In the genomic region with DNA sequence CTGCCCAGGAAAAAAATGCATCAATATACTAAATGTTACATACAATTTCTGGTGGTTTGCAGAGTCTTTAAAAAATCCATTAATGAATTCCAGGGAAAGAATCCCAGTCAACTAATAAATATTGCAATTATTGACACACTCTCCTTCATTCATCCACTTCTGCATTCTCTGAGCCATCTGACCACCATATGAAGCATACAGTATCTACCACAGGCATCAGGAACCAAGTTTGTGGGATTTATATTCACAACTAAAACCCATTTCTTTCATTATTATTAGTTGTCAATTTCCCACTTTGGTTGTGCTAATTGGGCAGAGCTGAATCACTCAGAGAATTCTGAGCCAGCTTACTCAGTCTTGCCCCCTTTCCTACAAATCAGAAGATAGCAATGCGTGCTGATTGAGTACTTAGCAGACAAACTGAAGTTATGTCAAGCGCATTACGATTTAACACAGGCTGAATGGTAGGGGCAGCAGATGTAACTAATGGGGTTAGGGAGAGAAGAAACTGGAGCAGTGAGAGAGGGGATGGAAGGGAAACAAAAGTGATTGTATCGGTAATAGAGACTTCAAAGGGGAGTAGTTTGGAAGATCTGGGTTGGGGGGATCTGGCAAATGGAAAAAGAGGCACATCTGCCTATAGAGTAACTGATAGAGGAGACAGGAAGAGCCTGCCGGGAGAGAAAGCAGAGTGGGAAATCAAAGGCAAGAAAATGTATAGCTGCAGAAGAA, we compare ENCODE assay signal across 22 cellular contexts. TPM values are rescaled to one million over a fixed set of nuclear protein-coding genes. Genes with fewer than 3 reads are reported as not detected.
DNase-seq lines count a peak whose midpoint lies in the region; ATAC-seq and TF ChIP-seq lines count a peak whose summit lies in the region.
"Had no signal": no experiment of that assay in that cellular context is flagged by ENCODE, and none has a peak within 500 bp of the region (broad histone marks: within the 10 kb centered on the region; RNA-seq: fewer than 3 reads in every experiment).

No MANE protein-coding gene starts in this region.

- H3K9me3 Mint-ChIP-seq in stimulated activated naive CD8-positive, alpha-beta T cell treated with anti-CD3 and anti-CD28 coated beads, Interleukin-15, Interleukin-2, amounts not matched to agents 100 ng/mL and 50 ng/mL, for 24 hours, result no peaks in the 10 kb centered on the region
- no peaks in the 10 kb centered on the region for H3K9me3 Mint-ChIP-seq in stimulated activated naive CD8-positive, alpha-beta T cell treated with anti-CD3 and anti-CD28 coated beads, Interleukin-15, amount 100 ng/mL, for 72 hours
- H3K9me3 Mint-ChIP-seq in endodermal cell, result no peaks in the 10 kb centered on the region
- no peaks in the 10 kb centered on the region for H3K9me3 Mint-ChIP-seq in neural progenitor cell
- H3K9me3 Mint-ChIP-seq: activated T-helper 17 cell treated with anti-CD3 and anti-CD28 coated beads, Interleukin-2, amount 50 U/mL, for 72 hours; CD4-positive, CD25-positive, alpha-beta regulatory T cell had no signal

- peaks cover 21% of the 10 kb centered on the region for H3K36me3 Mint-ChIP-seq in stimulated activated naive CD8-positive, alpha-beta T cell treated with anti-CD3 and anti-CD28 coated beads, Interleukin-15, Interleukin-2, amounts not matched to agents 100 ng/mL and 50 ng/mL, for 24 hours (ENCODE audit: low read depth)
- H3K36me3 Mint-ChIP-seq in endodermal cell (ENCODE audit: low read depth), result no peaks in the 10 kb centered on the region
- H3K36me3 Mint-ChIP-seq in neural progenitor cell, result peaks cover 9% of the 10 kb centered on the region
- H3K36me3 Mint-ChIP-seq: CD4-positive, CD25-positive, alpha-beta regulatory T cell had no signal

- H3K9ac ChIP-seq in endodermal cell (ENCODE audit: extremely low read depth, low read length, poor library complexity, severe bottlenecking) (no peak overlapping the region), neural progenitor cell (no peak overlapping the region)

- H3K36me3 ChIP-seq in endodermal cell (ENCODE audit: control insufficient read depth, insufficient read depth, low read length) (no peaks in the 10 kb centered on the region), neural progenitor cell (peaks cover 5% of the 10 kb centered on the region)

- WGBS in endodermal cell (ENCODE audit: insufficient coverage in 1 of 2, insufficient read length in 1 of 2), 2 experiments, result 41 to 71% methylated on average over 3 to 5 of the region's 5 CpGs

- peak overlapping the region; percentile 27 for H3K27ac Mint-ChIP-seq in stimulated activated naive CD8-positive, alpha-beta T cell treated with anti-CD3 and anti-CD28 coated beads, Interleukin-15, Interleukin-2, amounts not matched to agents 100 ng/mL and 50 ng/mL, for 24 hours
- peak overlapping the region in 1 of 2 donors; percentile 2 for H3K27ac Mint-ChIP-seq in stimulated activated naive CD8-positive, alpha-beta T cell treated with anti-CD3 and anti-CD28 coated beads, Interleukin-15, amount 100 ng/mL, for 72 hours
- H3K27ac Mint-ChIP-seq in endodermal cell (no peak overlapping the region), neural progenitor cell (peak overlapping the region; percentile 38)
- H3K27ac Mint-ChIP-seq: activated T-helper 17 cell treated with anti-CD3 and anti-CD28 coated beads, Interleukin-2, amount 50 U/mL, for 72 hours; CD4-positive, CD25-positive, alpha-beta regulatory T cell had no signal

- H3K4me3 ChIP-seq in endodermal cell (ENCODE audit: low read length) (no peak overlapping the region), neural progenitor cell (no peak overlapping the region)
- H3K4me3 ChIP-seq: hepatocyte, lung, MG63 had no signal

- H2AFZ ChIP-seq in neural progenitor cell (replicated peaks), result no peak overlapping the region
- H2AFZ ChIP-seq: hepatocyte had no signal

- no peak for DNase-seq in stimulated activated naive CD8-positive, alpha-beta T cell treated with anti-CD3 and anti-CD28 coated beads, Interleukin-15, amount 100 ng/mL, for 72 hours
- DNase-seq in endodermal cell (no peak), neural progenitor cell (ENCODE audit: low spot score) (peak; percentile 51)
- no peak for DNase-seq in stimulated activated CD4-positive, alpha-beta T cell treated with anti-CD3 and anti-CD28 coated beads, Interleukin-2, amount 100 ng/mL, for 48 hours
- DNase-seq in activated naive CD4-positive, alpha-beta T cell treated with Interleukin-2 at 50 U/mL for 16 hours, result no peak
- DNase-seq in activated CD8-positive, alpha-beta memory T cell treated with anti-CD3 and anti-CD28 coated beads, Interleukin-2, amount 50 U/mL, for 4 hours, result no peak
- DNase-seq: activated CD4-positive, alpha-beta T cell treated with anti-CD3 and anti-CD28 coated beads for 1 hour; CD4-positive, CD25-positive, alpha-beta regulatory T cell; cortex of kidney; foreskin fibroblast; GDM1; MG63; NCI-H2171; stimulated activated CD4-positive, alpha-beta T cell treated with anti-CD3 and anti-CD28 coated beads, Interleukin-4, amount 100 ng/mL, for 1 hour; T-helper 9 cell had no signal

- no peaks in the 10 kb centered on the region for H3K4me1 ChIP-seq in endodermal cell (ENCODE audit: control insufficient read depth, insufficient read depth, low read length)
- H3K4me1 ChIP-seq in neural progenitor cell, result peaks cover 59% of the 10 kb centered on the region

- H3K27me3 Mint-ChIP-seq in stimulated activated naive CD8-positive, alpha-beta T cell treated with anti-CD3 and anti-CD28 coated beads, Interleukin-15, Interleukin-2, amounts not matched to agents 100 ng/mL and 50 ng/mL, for 24 hours, result no peaks in the 10 kb centered on the region
- H3K27me3 Mint-ChIP-seq in stimulated activated naive CD8-positive, alpha-beta T cell treated with anti-CD3 and anti-CD28 coated beads, Interleukin-15, amount 100 ng/mL, for 72 hours, result peaks cover 10% of the 10 kb centered on the region
- peaks cover 56% of the 10 kb centered on the region for H3K27me3 Mint-ChIP-seq in endodermal cell (ENCODE audit: insufficient read depth)
- H3K27me3 Mint-ChIP-seq in neural progenitor cell (ENCODE audit: insufficient read depth, low read depth), result no peaks in the 10 kb centered on the region
- H3K27me3 Mint-ChIP-seq: activated T-helper 17 cell treated with anti-CD3 and anti-CD28 coated beads, Interleukin-2, amount 50 U/mL, for 72 hours had no signal

- H3K9me3 ChIP-seq in endodermal cell (ENCODE audit: control insufficient read depth, low read length) (no peaks in the 10 kb centered on the region), neural progenitor cell (ENCODE audit: low read depth) (no peaks in the 10 kb centered on the region)
- H3K9me3 ChIP-seq: MG63 had no signal

- peaks cover 38% of the 10 kb centered on the region for H3F3A ChIP-seq in neural progenitor cell (ENCODE audit: low read depth)

- peaks cover 92% of the 10 kb centered on the region for H4K20me1 ChIP-seq in neural progenitor cell (ENCODE audit: low read depth)

- peak overlapping the region; percentile 8 for H3K27ac ChIP-seq in endodermal cell (ENCODE audit: low read depth, low read length)
- peak overlapping the region; percentile 81 for H3K27ac ChIP-seq in neural progenitor cell
- H3K27ac ChIP-seq: hepatocyte, RWPE1 had no signal

- no peak for TF ChIP-seq CTCF in endodermal cell (conservative IDR thresholded peaks at IDR 0.05)
- no peak for TF ChIP-seq CTCF in neural progenitor cell (IDR thresholded peaks at IDR 0.05)

- H3K4me1 Mint-ChIP-seq in stimulated activated naive CD8-positive, alpha-beta T cell treated with anti-CD3 and anti-CD28 coated beads, Interleukin-15, Interleukin-2, amounts not matched to agents 100 ng/mL and 50 ng/mL, for 24 hours (ENCODE audit: low read depth), result peaks cover 19% of the 10 kb centered on the region
- H3K4me1 Mint-ChIP-seq in stimulated activated naive CD8-positive, alpha-beta T cell treated with anti-CD3 and anti-CD28 coated beads, Interleukin-15, amount 100 ng/mL, for 72 hours, result no peaks in the 10 kb centered on the region
- H3K4me1 Mint-ChIP-seq in endodermal cell (peaks cover 20% of the 10 kb centered on the region), neural progenitor cell (peaks cover 30% of the 10 kb centered on the region)

- H3K4me3 Mint-ChIP-seq in stimulated activated naive CD8-positive, alpha-beta T cell treated with anti-CD3 and anti-CD28 coated beads, Interleukin-15, Interleukin-2, amounts not matched to agents 100 ng/mL and 50 ng/mL, for 24 hours, result no peak overlapping the region
- H3K4me3 Mint-ChIP-seq in stimulated activated naive CD8-positive, alpha-beta T cell treated with anti-CD3 and anti-CD28 coated beads, Interleukin-15, amount 100 ng/mL, for 72 hours, result no peak overlapping the region
- H3K4me3 Mint-ChIP-seq in endodermal cell (no peak overlapping the region), neural progenitor cell (no peak overlapping the region)
- H3K4me3 Mint-ChIP-seq: activated T-helper 17 cell treated with anti-CD3 and anti-CD28 coated beads, Interleukin-2, amount 50 U/mL, for 72 hours; CD4-positive, CD25-positive, alpha-beta regulatory T cell had no signal

- peaks cover 100% of the 10 kb centered on the region for H3K79me2 ChIP-seq in neural progenitor cell (ENCODE audit: low read depth)

- ATAC-seq in stimulated activated naive CD8-positive, alpha-beta T cell treated with anti-CD3 and anti-CD28 coated beads, Interleukin-15, amount 100 ng/mL, for 72 hours, result no peak
- no peak for ATAC-seq in HG02938 (IDR thresholded peaks at IDR 0.05; ENCODE audit: unreplicated experiment)
- ATAC-seq: activated T-helper 17 cell treated with anti-CD3 and anti-CD28 coated beads, Interleukin-2, amount 50 U/mL, for 72 hours; SK-N-SH treated with all-trans-retinoic acid at 6 μM for 48 hours had no signal

- H3K4me2 ChIP-seq in neural progenitor cell, result peak overlapping the region; percentile 52
- H3K4me2 ChIP-seq: hepatocyte had no signal

- peaks cover 56% of the 10 kb centered on the region for H3K27me3 ChIP-seq in endodermal cell (ENCODE audit: control insufficient read depth, insufficient read depth, low read length, poor library complexity, severe bottlenecking)
- H3K27me3 ChIP-seq in neural progenitor cell, result no peaks in the 10 kb centered on the region
- H3K27me3 ChIP-seq: MG63 had no signal

RNA-seq across cellular contexts. Expression of a gene that starts 52.3 kb away (rescaled TPM):
- total RNA-seq in endodermal cell, result under 1 TPM; 0.29 to 0.31 TPM
- polyA plus RNA-seq in endodermal cell (2013, experiment 1 of 2), result 68.2 TPM
- 65.4 TPM for polyA plus RNA-seq in endodermal cell (2013, experiment 2 of 2)
- 72.9 and 106 TPM in 2 replicates for total RNA-seq in neural progenitor cell (ENCODE audit: low replicate concordance)

Comparison
In these comparisons a context has a peak if more than half of its experiments do, and no peak if none do; other contexts are left out.
1. RNA of a gene that starts 52.3 kb away (total RNA-seq): 72.9 to 106 TPM in neural progenitor cell; 0.29 to 0.31 TPM in endodermal cell; every median in the first group is over 10 times any median in the second.